ENCODE assay signal across 11 cellular contexts in the genomic region with DNA sequence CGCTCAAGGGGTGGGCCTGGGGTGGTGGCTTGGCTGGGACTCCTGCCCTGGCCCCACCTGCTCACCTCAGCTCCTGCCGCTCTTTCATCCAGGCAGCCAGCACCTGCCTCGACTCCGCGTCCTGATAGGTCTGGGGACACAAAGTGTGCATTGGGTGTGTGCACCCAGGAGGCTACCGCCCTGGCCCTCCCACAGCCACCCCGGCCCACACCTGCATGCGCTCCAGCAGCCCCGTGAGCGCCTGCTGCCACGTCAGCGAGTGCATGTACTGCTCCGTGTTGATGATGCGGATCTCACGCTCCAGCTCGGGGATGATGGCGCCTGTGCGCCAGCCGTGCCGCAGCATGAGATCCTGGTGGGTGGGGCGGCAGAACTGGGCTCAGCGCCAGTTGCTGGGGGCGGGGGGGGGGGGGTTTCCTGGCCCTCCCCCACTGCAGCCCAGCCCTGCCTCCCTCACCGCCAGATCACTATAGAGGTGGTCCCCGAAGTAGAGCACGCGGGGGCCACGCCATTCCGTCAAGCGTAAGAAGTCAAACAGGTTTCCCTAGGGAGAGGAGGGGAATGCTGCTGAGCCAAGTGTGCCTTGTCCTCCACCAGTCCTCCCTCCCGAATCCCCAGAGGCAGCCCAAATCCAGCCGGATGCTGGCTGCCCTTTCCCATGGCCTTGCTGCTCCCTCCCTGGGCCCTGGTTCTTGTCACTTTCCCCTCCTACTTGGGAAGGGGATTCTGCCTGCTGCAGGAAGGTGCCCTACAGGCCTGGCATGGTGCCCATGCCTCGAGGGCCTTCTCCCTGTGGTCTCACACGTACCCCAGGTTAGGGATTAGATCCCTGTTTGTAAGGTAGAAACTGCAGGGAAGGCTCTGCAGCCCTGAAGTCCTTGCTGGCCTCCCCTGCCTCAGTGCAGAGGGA. TPM values are rescaled to one million over a fixed set of nuclear protein-coding genes. Genes with fewer than 3 reads are reported as not detected.
A peak's percentile ranks its signal among the peaks of the same experiment; 100 is the strongest.
DNase-seq lines count a peak whose midpoint lies in the region; ATAC-seq and TF ChIP-seq lines count a peak whose summit lies in the region.
"Had no signal": no experiment of that assay in that cellular context is flagged by ENCODE, and none has a peak within 500 bp of the region (broad histone marks: within the 10 kb centered on the region; RNA-seq: fewer than 3 reads in every experiment).

No MANE protein-coding gene starts in this region.

- H3K9me3 ChIP-seq in Caco-2: no peaks in the 10 kb centered on the region

- H3K4me1 Mint-ChIP-seq in Caco-2 (ENCODE audit: low read depth, unreplicated experiment): no peaks in the 10 kb centered on the region
- no peaks in the 10 kb centered on the region for H3K4me1 Mint-ChIP-seq in WTC11
- no peaks in the 10 kb centered on the region for H3K4me1 Mint-ChIP-seq in activated CD4-positive, alpha-beta memory T cell treated with anti-CD3 and anti-CD28 coated beads, Interleukin-2, amount 10 ng/mL, durations not matched to agents 7 days and 5 days

- no peaks in the 10 kb centered on the region for H3K27me3 ChIP-seq in Caco-2 (replicated peaks; ENCODE audit: control insufficient read depth, insufficient read depth, low read length)

- peaks cover 5% of the 10 kb centered on the region for H3K36me3 ChIP-seq in Caco-2 (ENCODE audit: control insufficient read depth, insufficient read depth, low read length)

- H3K36me3 Mint-ChIP-seq in Caco-2 (ENCODE audit: insufficient read depth, unreplicated experiment) (peaks cover 49% of the 10 kb centered on the region), WTC11 (peaks cover 38% of the 10 kb centered on the region)
- no peaks in the 10 kb centered on the region for H3K36me3 Mint-ChIP-seq in activated CD4-positive, alpha-beta memory T cell treated with anti-CD3 and anti-CD28 coated beads, Interleukin-2, amount 10 ng/mL, durations not matched to agents 7 days and 5 days (ENCODE audit: low read depth)

- intact Hi-C loops in Caco-2 (cut with micrococcal nuclease; ENCODE audit: unreplicated experiment): no loop called here
- intact Hi-C loops in Right ventricle myocardium superior (cut with DNase I): no loop called here
- intact Hi-C loops in posterior vena cava (cut with DNase I): no loop called here

- no peak for DNase-seq in Caco-2
- DNase-seq in WTC11 (ENCODE audit: low spot score): peak; percentile 6
- DNase-seq in Right ventricle myocardium superior: peak; percentile 55
- DNase-seq in posterior vena cava (ENCODE audit: low spot score): peak; percentile 82
- DNase-seq in stimulated activated naive CD4-positive, alpha-beta T cell treated with Interleukin-2 at 50 U/mL for 16 hours (lab: John Stamatoyannopoulos, UW): no peak
- no peak for DNase-seq in activated CD4-positive, alpha-beta memory T cell treated with anti-CD3 and anti-CD28 coated beads, Interleukin-2, amount 10 ng/mL, durations not matched to agents 7 days and 5 days
- no peak for DNase-seq in G401 (ENCODE audit: low spot score)
- DNase-seq: activated effector memory CD4-positive, alpha-beta T cell treated with Interleukin-2 at 50 U/mL for 16 hours; NCI-H446; SHP77 treated with DMSO at 0.1 percent for 48 hours had no signal

- TSS peak; percentile 41 for BruUV-seq in Caco-2 (replicated peaks; lab: Mats Ljungman, UMichigan)

- CTCF ChIA-PET in Caco-2 (lab: Charles Lee) (no interaction called here), WTC11 (lab: Charles Lee) (no interaction called here)
- CTCF ChIA-PET in activated CD4-positive, alpha-beta memory T cell treated with anti-CD3 and anti-CD28 coated beads, Interleukin-2, amount 10 ng/mL, durations not matched to agents 7 days and 5 days (lab: Charles Lee): no interaction called here

- H3K4me3 ChIP-seq in Caco-2 (ENCODE audit: low read depth, low read length): no peak overlapping the region

- POLR2A ChIA-PET in Caco-2 (lab: Charles Lee) (no interaction called here), WTC11 (lab: Charles Lee) (no interaction called here)
- POLR2A ChIA-PET in activated CD4-positive, alpha-beta memory T cell treated with anti-CD3 and anti-CD28 coated beads, Interleukin-2, amount 10 ng/mL, durations not matched to agents 7 days and 5 days (lab: Charles Lee): interaction anchor here (1.3 kb wide), 1 partner anchor 11 kb away, joined by 4 read pairs; a partner anchor contains a TSS

- peaks cover 5% of the 10 kb centered on the region; the same call in 1 of the 2 replicates for H3K4me1 ChIP-seq in Caco-2

- H3K27me3 Mint-ChIP-seq in Caco-2 (ENCODE audit: insufficient read depth, unreplicated experiment) (no peaks in the 10 kb centered on the region), WTC11 (ENCODE audit: low read depth) (no peaks in the 10 kb centered on the region; the same call in 1 of the 2 replicates)
- no peaks in the 10 kb centered on the region for H3K27me3 Mint-ChIP-seq in activated CD4-positive, alpha-beta memory T cell treated with anti-CD3 and anti-CD28 coated beads, Interleukin-2, amount 10 ng/mL, durations not matched to agents 7 days and 5 days

- in situ Hi-C loops in G401 (cut with HindIII; ENCODE audit: low sequenced_read_pairs): no loop called here

- no peak for ATAC-seq in WTC11
- ATAC-seq in Right ventricle myocardium superior (ENCODE audit: poor library complexity): peak; percentile 1
- no peak for ATAC-seq in activated CD4-positive, CD25-positive, alpha-beta regulatory T cell treated with anti-CD3 and anti-CD28 coated beads, Interleukin-2, amount 50 U/mL, for 24 hours

- H3K4me3 Mint-ChIP-seq in Caco-2 (ENCODE audit: unreplicated experiment) (no peak overlapping the region), WTC11 (no peak overlapping the region)
- no peak overlapping the region for H3K4me3 Mint-ChIP-seq in activated CD4-positive, alpha-beta memory T cell treated with anti-CD3 and anti-CD28 coated beads, Interleukin-2, amount 10 ng/mL, durations not matched to agents 7 days and 5 days

- no peaks in the 10 kb centered on the region for H3K9me3 Mint-ChIP-seq in Caco-2 (ENCODE audit: unreplicated experiment)
- H3K9me3 Mint-ChIP-seq in WTC11: no peaks in the 10 kb centered on the region
- no peaks in the 10 kb centered on the region for H3K9me3 Mint-ChIP-seq in activated CD4-positive, alpha-beta memory T cell treated with anti-CD3 and anti-CD28 coated beads, Interleukin-2, amount 10 ng/mL, durations not matched to agents 7 days and 5 days

- no peak overlapping the region for H3K27ac Mint-ChIP-seq in Caco-2 (ENCODE audit: unreplicated experiment)
- no peak overlapping the region for H3K27ac Mint-ChIP-seq in WTC11
- H3K27ac Mint-ChIP-seq in activated CD4-positive, alpha-beta memory T cell treated with anti-CD3 and anti-CD28 coated beads, Interleukin-2, amount 10 ng/mL, durations not matched to agents 7 days and 5 days: no peak overlapping the region

- TF ChIP-seq CTCF in Caco-2 (IDR thresholded peaks at IDR 0.05; ENCODE audit: insufficient read depth in 1 of 2, low read depth in 1 of 2, low read length in 1 of 2, severe bottlenecking in 1 of 2, unreplicated experiment in 1 of 2) (no peak), WTC11 (IDR thresholded peaks at IDR 0.05) (no peak)

TF ChIP-seq in WTC11, 78 proteins besides CTCF, POLR2A, EP300 and RAD21 (continues in another document):
- TF ChIP-seq SOX15 (CRISPR knock-in tag; IDR thresholded peaks at IDR 0.05) (no peak), PRRX2 (CRISPR knock-in tag; IDR thresholded peaks at IDR 0.05) (no peak), EMX1 (CRISPR knock-in tag; IDR thresholded peaks at IDR 0.05) (no peak), JAZF1 (CRISPR knock-in tag; IDR thresholded peaks at IDR 0.05) (no peak), ZNF396 (CRISPR knock-in tag; IDR thresholded peaks at IDR 0.05; ENCODE audit: borderline replicate concordance) (no peak), SMAD4 (CRISPR knock-in tag; IDR thresholded peaks at IDR 0.05) (no peak), HMGA2 (CRISPR knock-in tag; IDR thresholded peaks at IDR 0.05) (no peak)
- TF ChIP-seq, protein P1, sequence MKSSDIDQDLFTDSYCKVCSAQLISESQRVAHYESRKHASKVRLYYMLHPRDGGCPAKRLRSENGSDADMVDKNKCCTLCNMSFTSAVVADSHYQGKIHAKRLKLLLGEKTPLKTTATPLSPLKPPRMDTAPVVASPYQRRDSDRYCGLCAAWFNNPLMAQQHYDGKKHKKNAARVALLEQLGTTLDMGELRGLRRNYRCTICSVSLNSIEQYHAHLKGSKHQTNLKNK (CRISPR knock-in tag; IDR thresholded peaks at IDR 0.05): no peak
- TF ChIP-seq, protein P2, sequence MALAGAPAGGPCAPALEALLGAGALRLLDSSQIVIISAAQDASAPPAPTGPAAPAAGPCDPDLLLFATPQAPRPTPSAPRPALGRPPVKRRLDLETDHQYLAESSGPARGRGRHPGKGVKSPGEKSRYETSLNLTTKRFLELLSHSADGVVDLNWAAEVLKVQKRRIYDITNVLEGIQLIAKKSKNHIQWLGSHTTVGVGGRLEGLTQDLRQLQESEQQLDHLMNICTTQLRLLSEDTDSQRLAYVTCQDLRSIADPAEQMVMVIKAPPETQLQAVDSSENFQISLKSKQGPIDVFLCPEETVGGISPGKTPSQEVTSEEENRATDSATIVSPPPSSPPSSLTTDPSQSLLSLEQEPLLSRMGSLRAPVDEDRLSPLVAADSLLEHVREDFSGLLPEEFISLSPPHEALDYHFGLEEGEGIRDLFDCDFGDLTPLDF (CRISPR knock-in tag; IDR thresholded peaks at IDR 0.05): no peak

RNA-seq across cellular contexts. Expression of a gene that starts 8.7 kb away (rescaled TPM):
- total RNA-seq in Caco-2 (2022) (212 and 214 TPM in 2 replicates), WTC11 (2021) (377 to 430 TPM (median 417 TPM) in 3 replicates), Right ventricle myocardium superior (84.1 TPM), posterior vena cava (10 to 100 TPM; 42.7 to 48.6 TPM)
- total RNA-seq in activated CD4-positive, alpha-beta memory T cell treated with anti-CD3 and anti-CD28 coated beads, Interleukin-2, amount 10 ng/mL, durations not matched to agents 7 days and 5 days: 10 to 100 TPM; 26.2 to 28.1 TPM
- total RNA-seq in G401 (2014; rRNA removed; shearing (Covaris generic)): 36.9 and 53.2 TPM in 2 replicates

RNA-seq across cellular contexts. Expression of a gene that starts 11.4 kb away (rescaled TPM):
- 35.0 and 38.6 TPM in 2 replicates for total RNA-seq in Caco-2 (2022)
- total RNA-seq in WTC11 (2021): 30.0 to 37.8 TPM (median 36.4 TPM) in 3 replicates
- 71.2 TPM for total RNA-seq in Right ventricle myocardium superior
- total RNA-seq in posterior vena cava: 10 to 100 TPM; 13.8 to 22.8 TPM
- total RNA-seq in activated CD4-positive, alpha-beta memory T cell treated with anti-CD3 and anti-CD28 coated beads, Interleukin-2, amount 10 ng/mL, durations not matched to agents 7 days and 5 days: 10 to 100 TPM in 1 of 2 experiments, 1 to 10 TPM in 1; 8.7 to 10.7 TPM
- total RNA-seq in G401 (2014; rRNA removed; shearing (Covaris generic)): 4.2 and 48.9 TPM in 2 replicates

RNA-seq across cellular contexts. Expression of a gene that starts 29.9 kb away (rescaled TPM):
- 0.39 and 0.63 TPM in 2 replicates for total RNA-seq in Caco-2 (2022)
- total RNA-seq in WTC11 (2021): 1.9 to 2.6 TPM (median 2.1 TPM) in 3 replicates
- 74.7 TPM for total RNA-seq in Right ventricle myocardium superior
- 100 to 1,000 TPM; 303 to 498 TPM for total RNA-seq in posterior vena cava
- total RNA-seq in activated CD4-positive, alpha-beta memory T cell treated with anti-CD3 and anti-CD28 coated beads, Interleukin-2, amount 10 ng/mL, durations not matched to agents 7 days and 5 days: not detected
- total RNA-seq in G401 (2014; rRNA removed; shearing (Covaris generic)): not detected in 2 replicates

Comparison
In these comparisons a context has a peak if more than half of its experiments do, and no peak if none do; other contexts are left out.
1. DNase-seq: peak in WTC11 (single experiment), Right ventricle myocardium superior (single experiment) and posterior vena cava (single experiment); none in Caco-2 (0 of 2), stimulated activated naive CD4-positive, alpha-beta T cell treated with Interleukin-2 at 50 U/mL for 16 hours (single experiment), activated CD4-positive, alpha-beta memory T cell treated with anti-CD3 and anti-CD28 coated beads, Interleukin-2, amount 10 ng/mL, durations not matched to agents 7 days and 5 days (single experiment) and G401 (single experiment).
2. RNA of a gene that starts 29.9 kb away (total RNA-seq): 303 to 498 TPM in posterior vena cava and 74.7 TPM in Right ventricle myocardium superior (single experiment); 1.9 to 2.6 TPM in WTC11, 0.39 to 0.63 TPM in Caco-2, not detected in G401 and not detected in activated CD4-positive, alpha-beta memory T cell treated with anti-CD3 and anti-CD28 coated beads, Interleukin-2, amount 10 ng/mL, durations not matched to agents 7 days and 5 days; every median in the first group is over 10 times any median in the second.